In genomic region chr5:140261403-140262171, GRCh38 we compare ENCODE assay signal across 8 cellular contexts. TPM values are rescaled to one million over a fixed set of nuclear protein-coding genes. Genes with fewer than 3 reads are reported as not detected.
DNase-seq lines count a peak whose midpoint lies in the region; ATAC-seq, FAIRE-seq and TF ChIP-seq lines count a peak whose summit lies in the region.

No MANE protein-coding gene starts in this region.

- H3K4me1 ChIP-seq in ACC112 (ENCODE audit: control insufficient read depth, insufficient read depth, low read length, unreplicated experiment) = peaks cover 30% of the 10 kb centered on the region
- peaks cover 2 to 3% of the 10 kb centered on the region in 2 donors for H3K4me1 ChIP-seq in aorta (ENCODE audit: control insufficient read depth in 1 of 2, insufficient read depth in 2 of 2, low read length in 2 of 2)

- H3K9me3 ChIP-seq in aorta (ENCODE audit: control insufficient read depth, low read length) = no peaks in the 10 kb centered on the region

- peak overlapping the region; percentile 61 for H3K27ac Mint-ChIP-seq in mesothelial cell of epicardium
- no peak overlapping the region for H3K27ac Mint-ChIP-seq in WTC11

- H3K36me3 Mint-ChIP-seq in mesothelial cell of epicardium (peaks cover 32% of the 10 kb centered on the region), WTC11 (peaks cover 8% of the 10 kb centered on the region; the same call in 1 of the 2 replicates)

- no peak for TF ChIP-seq CTCF in mesothelial cell of epicardium (IDR thresholded peaks at IDR 0.05; ENCODE audit: unreplicated experiment)
- TF ChIP-seq CTCF in WTC11 (IDR thresholded peaks at IDR 0.05) = no peak

- peak; percentile 33 for FAIRE-seq in endometrium (lab: Jason Lieb, UNC)

- POLR2A ChIA-PET in WTC11 (lab: Charles Lee) = no interaction called here

- no peaks in the 10 kb centered on the region for H3K27me3 ChIP-seq in ACC112 (ENCODE audit: insufficient read depth, low read length)
- no peaks in the 10 kb centered on the region for H3K27me3 ChIP-seq in aorta (ENCODE audit: control insufficient read depth in 1 of 2, insufficient read depth in 2 of 2, low read length in 1 of 2)

- ATAC-seq in aorta (ENCODE audit: low FRiP score) = peak; percentile 95
- no peak for ATAC-seq in GM18870 (IDR thresholded peaks at IDR 0.05; ENCODE audit: unreplicated experiment)
- ATAC-seq in WTC11 = no peak

- H3K36me3 ChIP-seq in ACC112 (ENCODE audit: insufficient read depth, low read length) = peaks cover 4% of the 10 kb centered on the region; the same call in 1 of the 2 replicates
- H3K36me3 ChIP-seq in aorta (ENCODE audit: control insufficient read depth in 1 of 2, insufficient read depth in 2 of 2, low read length in 1 of 2) = peaks cover 0 to 2% of the 10 kb centered on the region in 2 donors

- peaks cover 9% of the 10 kb centered on the region for H3K4me1 Mint-ChIP-seq in mesothelial cell of epicardium
- H3K4me1 Mint-ChIP-seq in WTC11 = peaks cover 22% of the 10 kb centered on the region

- peaks cover 5% of the 10 kb centered on the region for H3K9me3 Mint-ChIP-seq in mesothelial cell of epicardium
- H3K9me3 Mint-ChIP-seq in WTC11 = peaks cover 4% of the 10 kb centered on the region

- 18 to 22% methylated on average over 8 of the region's 8 CpGs for WGBS in aorta, 2 donors

- H2AFZ ChIP-seq in ACC112 (ENCODE audit: low read length, unreplicated experiment) = no peak overlapping the region

- DNase-seq in HCEC 1CT (peak; percentile 90), SHP77 treated with DMSO at 0.1 percent for 48 hours (lab: John Stamatoyannopoulos, UW) (peak; percentile 9), mesothelial cell of epicardium (ENCODE audit: low spot score in 2 of 2, unreplicated experiment in 2 of 2) (no peak), aorta (peak in 1 of 2 donors; percentile 78), WTC11 (ENCODE audit: low spot score) (no peak)

- peak overlapping the region; percentile 76 for H3K27ac ChIP-seq in ACC112 (ENCODE audit: low read depth, low read length)
- no peak overlapping the region for H3K27ac ChIP-seq in aorta (ENCODE audit: low read depth in 1 of 2, low read length in 2 of 2)

- H3K79me2 ChIP-seq in ACC112 (ENCODE audit: control insufficient read depth, insufficient read depth, low read length, unreplicated experiment) = peaks cover 38% of the 10 kb centered on the region

- no peak overlapping the region for H3K4me3 ChIP-seq in ACC112 (ENCODE audit: low read depth, low read length)
- no peak overlapping the region for H3K4me3 ChIP-seq in aorta (ENCODE audit: low read length in 2 of 2)

- CTCF ChIA-PET in WTC11 (lab: Charles Lee) = interaction anchor here (1.0 to 4.8 kb wide), 7 partner anchors 17 to 102 kb away, joined by 3 to 34 read pairs (median 8); partner anchors contain the start of gene HBEGF

- intact Hi-C loops in aorta (cut with DNase I) = no loop called here

- no peak overlapping the region for H3K4me3 Mint-ChIP-seq in mesothelial cell of epicardium
- no peak overlapping the region for H3K4me3 Mint-ChIP-seq in WTC11

- no peaks in the 10 kb centered on the region for H3K27me3 Mint-ChIP-seq in mesothelial cell of epicardium (ENCODE audit: low read depth)
- no peaks in the 10 kb centered on the region for H3K27me3 Mint-ChIP-seq in WTC11 (ENCODE audit: low read depth)

TF ChIP-seq in WTC11, 78 proteins besides CTCF, POLR2A, EP300 and RAD21:
- TF ChIP-seq HMGXB4 (CRISPR knock-in tag; IDR thresholded peaks at IDR 0.05) (no peak), ELF4 (CRISPR knock-in tag; IDR thresholded peaks at IDR 0.05; ENCODE audit: low read depth) (no peak), NR2C2 (CRISPR knock-in tag; IDR thresholded peaks at IDR 0.05) (no peak)

RNA-seq across cellular contexts. Expression of gene PFDN1, which starts 41.3 kb away (rescaled TPM):
- total RNA-seq in mesothelial cell of epicardium (57.2 to 63.0 TPM (median 57.8 TPM) in 3 replicates), aorta (10 to 100 TPM; 31.8 to 43.6 TPM), WTC11 (2021) (44.1 to 46.4 TPM (median 46.2 TPM) in 3 replicates)
- polyA plus RNA-seq in aorta = 10 to 100 TPM; 74.1 to 89.5 TPM

Comparison
In these comparisons a context has a peak if more than half of its experiments do, and no peak if none do; other contexts are left out.
1. DNase-seq: peak in HCEC 1CT (single experiment) and SHP77 treated with DMSO at 0.1 percent for 48 hours (single experiment); none in mesothelial cell of epicardium (0 of 2) and WTC11 (single experiment).